Comparison of ENCODE assay signal across 1 cellular context in the genomic region with DNA sequence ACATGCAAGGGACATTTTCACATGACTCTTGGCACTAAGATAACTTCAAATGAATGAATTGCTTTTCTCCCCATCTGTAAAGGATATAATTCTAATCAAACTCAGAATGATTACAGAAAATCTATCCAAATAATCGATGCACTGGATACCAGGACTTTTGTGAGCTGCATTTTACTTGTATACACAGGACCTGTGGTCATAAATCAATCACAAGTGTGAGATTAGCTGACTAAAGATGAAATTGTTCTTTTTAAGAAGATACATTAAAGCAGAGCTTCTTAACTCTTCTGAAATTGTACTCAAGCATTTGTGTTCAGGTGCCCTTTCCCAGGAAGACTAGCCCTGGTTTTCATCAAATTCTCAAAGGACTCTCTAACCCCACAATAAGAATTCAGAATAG.
TF ChIP-seq lines count a peak whose summit lies in the region.

No MANE protein-coding gene starts in this region.

TF ChIP-seq in K562, 482 proteins besides CTCF, POLR2A, EP300 and RAD21 (continued from another document):
- TF ChIP-seq, protein P1, sequence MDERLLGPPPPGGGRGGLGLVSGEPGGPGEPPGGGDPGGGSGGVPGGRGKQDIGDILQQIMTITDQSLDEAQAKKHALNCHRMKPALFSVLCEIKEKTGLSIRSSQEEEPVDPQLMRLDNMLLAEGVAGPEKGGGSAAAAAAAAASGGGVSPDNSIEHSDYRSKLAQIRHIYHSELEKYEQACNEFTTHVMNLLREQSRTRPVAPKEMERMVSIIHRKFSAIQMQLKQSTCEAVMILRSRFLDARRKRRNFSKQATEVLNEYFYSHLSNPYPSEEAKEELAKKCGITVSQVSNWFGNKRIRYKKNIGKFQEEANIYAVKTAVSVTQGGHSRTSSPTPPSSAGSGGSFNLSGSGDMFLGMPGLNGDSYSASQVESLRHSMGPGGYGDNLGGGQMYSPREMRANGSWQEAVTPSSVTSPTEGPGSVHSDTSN (CRISPR knock-in tag; IDR thresholded peaks at IDR 0.05; ENCODE audit: low read depth), result no peak
- TF ChIP-seq, protein P1 (tag; conservative IDR thresholded peaks at IDR 0.05; ENCODE audit: low read depth), result peak; percentile 58
- TF ChIP-seq, protein P2, sequence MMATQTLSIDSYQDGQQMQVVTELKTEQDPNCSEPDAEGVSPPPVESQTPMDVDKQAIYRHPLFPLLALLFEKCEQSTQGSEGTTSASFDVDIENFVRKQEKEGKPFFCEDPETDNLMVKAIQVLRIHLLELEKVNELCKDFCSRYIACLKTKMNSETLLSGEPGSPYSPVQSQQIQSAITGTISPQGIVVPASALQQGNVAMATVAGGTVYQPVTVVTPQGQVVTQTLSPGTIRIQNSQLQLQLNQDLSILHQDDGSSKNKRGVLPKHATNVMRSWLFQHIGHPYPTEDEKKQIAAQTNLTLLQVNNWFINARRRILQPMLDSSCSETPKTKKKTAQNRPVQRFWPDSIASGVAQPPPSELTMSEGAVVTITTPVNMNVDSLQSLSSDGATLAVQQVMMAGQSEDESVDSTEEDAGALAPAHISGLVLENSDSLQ (IDR thresholded peaks at IDR 0.05), result peak; percentile 25; the same call in 1 of the 2 replicates
- TF ChIP-seq LEF1 (IDR thresholded peaks at IDR 0.05), result no peak
- TF ChIP-seq NFRKB (IDR thresholded peaks at IDR 0.05; ENCODE audit: low read depth), result no peak
- TF ChIP-seq PPARD (CRISPR knock-in tag; IDR thresholded peaks at IDR 0.05), result no peak
- TF ChIP-seq, protein P3, sequence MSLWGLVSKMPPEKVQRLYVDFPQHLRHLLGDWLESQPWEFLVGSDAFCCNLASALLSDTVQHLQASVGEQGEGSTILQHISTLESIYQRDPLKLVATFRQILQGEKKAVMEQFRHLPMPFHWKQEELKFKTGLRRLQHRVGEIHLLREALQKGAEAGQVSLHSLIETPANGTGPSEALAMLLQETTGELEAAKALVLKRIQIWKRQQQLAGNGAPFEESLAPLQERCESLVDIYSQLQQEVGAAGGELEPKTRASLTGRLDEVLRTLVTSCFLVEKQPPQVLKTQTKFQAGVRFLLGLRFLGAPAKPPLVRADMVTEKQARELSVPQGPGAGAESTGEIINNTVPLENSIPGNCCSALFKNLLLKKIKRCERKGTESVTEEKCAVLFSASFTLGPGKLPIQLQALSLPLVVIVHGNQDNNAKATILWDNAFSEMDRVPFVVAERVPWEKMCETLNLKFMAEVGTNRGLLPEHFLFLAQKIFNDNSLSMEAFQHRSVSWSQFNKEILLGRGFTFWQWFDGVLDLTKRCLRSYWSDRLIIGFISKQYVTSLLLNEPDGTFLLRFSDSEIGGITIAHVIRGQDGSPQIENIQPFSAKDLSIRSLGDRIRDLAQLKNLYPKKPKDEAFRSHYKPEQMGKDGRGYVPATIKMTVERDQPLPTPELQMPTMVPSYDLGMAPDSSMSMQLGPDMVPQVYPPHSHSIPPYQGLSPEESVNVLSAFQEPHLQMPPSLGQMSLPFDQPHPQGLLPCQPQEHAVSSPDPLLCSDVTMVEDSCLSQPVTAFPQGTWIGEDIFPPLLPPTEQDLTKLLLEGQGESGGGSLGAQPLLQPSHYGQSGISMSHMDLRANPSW (CRISPR knock-in tag; IDR thresholded peaks at IDR 0.05), result no peak
